In the genomic region with DNA sequence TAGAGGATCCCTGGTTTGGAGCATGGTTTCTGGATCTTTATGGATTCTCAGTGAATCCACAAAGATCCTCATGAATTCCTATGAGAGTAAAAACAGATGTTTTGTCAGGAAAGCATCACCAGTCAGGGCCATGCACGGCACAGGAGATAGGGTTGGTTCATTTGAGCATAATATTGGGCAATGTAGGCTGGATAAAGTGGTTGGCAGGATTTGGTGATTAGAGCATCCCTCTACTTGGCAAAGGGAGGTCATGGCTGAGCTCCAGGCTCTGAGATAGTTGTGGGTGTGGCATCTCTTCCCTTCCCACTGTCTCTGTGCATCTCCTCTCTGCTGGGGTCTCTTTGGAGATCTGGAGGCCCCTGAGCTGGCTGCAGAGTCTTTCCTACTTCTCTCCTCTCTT, we compare ENCODE assay signal across 19 cellular contexts.
A peak's percentile ranks its signal among the peaks of the same experiment; 100 is the strongest.
DNase-seq lines count a peak whose midpoint lies in the region; ATAC-seq and TF ChIP-seq lines count a peak whose summit lies in the region.
"Had no signal": no experiment of that assay in that cellular context is flagged by ENCODE, and none has a peak within 500 bp of the region (broad histone marks: within the 10 kb centered on the region; RNA-seq: fewer than 3 reads in every experiment).

No MANE protein-coding gene starts in this region.

- TF ChIP-seq CTCF in esophagus muscularis mucosa (IDR thresholded peaks at IDR 0.05) (no peak), omental fat pad (IDR thresholded peaks at IDR 0.05) (no peak)

- no peak overlapping the region for H2AFZ ChIP-seq in Karpas-422 (ENCODE audit: low read length)

- H3K4me1 ChIP-seq in esophagus muscularis mucosa (peaks cover 0 to 7% (median 1%) of the 10 kb centered on the region in 4 donors), Karpas-422 (ENCODE audit: low read length) (no peaks in the 10 kb centered on the region)
- H3K4me1 ChIP-seq: BE2C had no signal

- H4K20me1 ChIP-seq in Karpas-422 (ENCODE audit: insufficient read depth, low read depth, low read length): no peaks in the 10 kb centered on the region

- no peaks in the 10 kb centered on the region for H3K79me2 ChIP-seq in Karpas-422 (ENCODE audit: low read length)

- TF ChIP-seq POLR2A in esophagus muscularis mucosa (IDR thresholded peaks at IDR 0.05; ENCODE audit: low read depth): no peak

- H3K4me3 ChIP-seq in esophagus muscularis mucosa (no peak overlapping the region), Karpas-422 (ENCODE audit: low read length) (no peak overlapping the region)
- H3K4me3 ChIP-seq: K562 had no signal

- no peaks in the 10 kb centered on the region for H3K9me3 ChIP-seq in esophagus muscularis mucosa
- H3K9me3 ChIP-seq in Karpas-422 (ENCODE audit: low read length): no peaks in the 10 kb centered on the region
- H3K9me3 ChIP-seq: BE2C, Caco-2 had no signal

- H3K36me3 ChIP-seq in esophagus muscularis mucosa (no peaks in the 10 kb centered on the region), Karpas-422 (ENCODE audit: insufficient read depth, low read length) (no peaks in the 10 kb centered on the region)
- H3K36me3 ChIP-seq: BE2C had no signal

- in situ Hi-C loops in ACHN (cut with HindIII; ENCODE audit: low pct_ligation_motif_present, low pct_unique_long_range_greater_than_20kb, low sequenced_read_pairs): no loop called here

- no peak overlapping the region for H3K27ac ChIP-seq in esophagus muscularis mucosa (replicated peaks in 1 of 4)
- H3K27ac ChIP-seq in Karpas-422 (ENCODE audit: low read length): no peak overlapping the region
- H3K27ac ChIP-seq: RWPE1 had no signal

- intact Hi-C loops in esophagus muscularis mucosa (cut with DNase I): no loop called here

- ATAC-seq in omental fat pad (ENCODE audit: low FRiP score): peak; percentile 55
- ATAC-seq: K562, PC-3 had no signal

- H3K27me3 ChIP-seq in esophagus muscularis mucosa (no peaks in the 10 kb centered on the region), Karpas-422 (ENCODE audit: low read length) (no peaks in the 10 kb centered on the region)
- H3K27me3 ChIP-seq: BE2C had no signal

- H3K9ac ChIP-seq in Karpas-422 (ENCODE audit: low read length): no peak overlapping the region

- no peak for TF ChIP-seq EP300 in esophagus muscularis mucosa (IDR thresholded peaks at IDR 0.05)

- WGBS in esophagus muscularis mucosa: 75% methylated on average over 1 of the region's 1 CpG

- peak; percentile 49 for DNase-seq in AG20443 (ENCODE audit: low spot score)
- DNase-seq in NCI-H1694 treated with DMSO at 0.1 percent for 48 hours (lab: John Stamatoyannopoulos, UW): peak; percentile 37
- DNase-seq in esophagus muscularis mucosa (ENCODE audit: extremely low spot score): peak; percentile 64
- no peak for DNase-seq in omental fat pad (ENCODE audit: low spot score)
- DNase-seq in ACHN: no peak
- no peak for DNase-seq in Karpas-422
- no peak for DNase-seq in ecto neural progenitor cell (ENCODE audit: low spot score)
- DNase-seq in stimulated activated CD4-positive, alpha-beta T cell treated with anti-CD3 and anti-CD28 coated beads, Interleukin-12 subunit alpha, Interleukin-12 subunit beta, amount 100 ng/mL, for 4 hours: no peak
- DNase-seq: BE2C; Caco-2; CD4-positive, CD25-positive, alpha-beta regulatory T cell; GDM1; MV-4-11; NCI-H187 treated with DMSO at 0.1 percent for 48 hours; NCI-H2227 treated with DMSO at 0.1 percent for 48 hours; NCI-H524 treated with DMSO at 0.1 percent for 48 hours; PC-3 had no signal

- no peak overlapping the region for H3K4me2 ChIP-seq in Karpas-422 (ENCODE audit: low read depth, low read length, poor library complexity, severe bottlenecking)

- no peaks in the 10 kb centered on the region for H3K9me2 ChIP-seq in Karpas-422 (replicated peaks; ENCODE audit: insufficient read depth, low read length)

Comparison
In these comparisons a context has a peak if more than half of its experiments do, and no peak if none do; other contexts are left out.
1. DNase-seq: peak in AG20443 (single experiment), NCI-H1694 treated with DMSO at 0.1 percent for 48 hours (single experiment) and esophagus muscularis mucosa (single experiment); none in omental fat pad (single experiment), ACHN (single experiment), Karpas-422 (single experiment), ecto neural progenitor cell (single experiment) and stimulated activated CD4-positive, alpha-beta T cell treated with anti-CD3 and anti-CD28 coated beads, Interleukin-12 subunit alpha, Interleukin-12 subunit beta, amount 100 ng/mL, for 4 hours (single experiment).